2 cellular contexts compared by ENCODE assay signal in the genomic region with DNA sequence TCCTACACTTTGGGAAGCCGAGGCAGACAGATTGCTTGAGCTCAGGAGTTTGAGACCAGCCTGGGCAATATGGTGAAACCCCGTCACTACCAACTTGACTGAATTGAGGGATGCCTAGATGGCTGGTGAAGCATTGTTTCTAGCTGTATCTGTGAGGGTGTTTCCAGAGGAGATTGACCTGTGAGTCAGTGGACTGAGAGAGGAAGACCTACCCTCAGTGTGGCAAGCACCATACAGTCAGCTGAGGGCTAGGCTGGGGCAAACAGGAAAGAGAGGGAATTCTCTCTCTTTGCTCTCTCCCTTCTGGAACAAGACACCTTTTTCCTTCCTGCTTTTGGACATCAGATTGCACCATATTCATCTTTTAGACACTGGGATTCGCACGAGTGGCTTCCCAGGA.
TF ChIP-seq lines count a peak whose summit lies in the region.

No MANE protein-coding gene starts in this region.

TF ChIP-seq in K562, 482 proteins besides CTCF, POLR2A, EP300 and RAD21:
- TF ChIP-seq SMAD1 (IDR thresholded peaks at IDR 0.05; ENCODE audit: low read depth, low read length, partially characterized antibody) (no peak), FOSL1 (tag; conservative IDR thresholded peaks at IDR 0.05) (no peak), PHF20 (IDR thresholded peaks at IDR 0.05; ENCODE audit: partially characterized antibody) (no peak), SAP30 (IDR thresholded peaks at IDR 0.05; ENCODE audit: borderline replicate concordance, insufficient read depth, low read depth, low read length, poor library complexity, severe bottlenecking) (no peak), YBX1 (IDR thresholded peaks at IDR 0.05) (no peak), ZZZ3 (IDR thresholded peaks at IDR 0.05) (no peak), SRF (CRISPR knock-in tag; IDR thresholded peaks at IDR 0.05) (no peak), MEF2D (tag; conservative IDR thresholded peaks at IDR 0.05; ENCODE audit: low read depth) (no peak), SMARCB1 (IDR thresholded peaks at IDR 0.05; ENCODE audit: insufficient read length, low read depth) (no peak), SNIP1 (IDR thresholded peaks at IDR 0.05; ENCODE audit: low read depth) (no peak), ZNF184 (CRISPR knock-in tag; IDR thresholded peaks at IDR 0.05) (no peak), ZNF644 (tag; IDR thresholded peaks at IDR 0.05; ENCODE audit: low read depth) (no peak), CHD1 (IDR thresholded peaks at IDR 0.05; ENCODE audit: low read length) (no peak), KAT2B (IDR thresholded peaks at IDR 0.05; ENCODE audit: low read depth, low read length) (no peak), LCOR (CRISPR knock-in tag; IDR thresholded peaks at IDR 0.05) (no peak)
- TF ChIP-seq, protein P1, sequence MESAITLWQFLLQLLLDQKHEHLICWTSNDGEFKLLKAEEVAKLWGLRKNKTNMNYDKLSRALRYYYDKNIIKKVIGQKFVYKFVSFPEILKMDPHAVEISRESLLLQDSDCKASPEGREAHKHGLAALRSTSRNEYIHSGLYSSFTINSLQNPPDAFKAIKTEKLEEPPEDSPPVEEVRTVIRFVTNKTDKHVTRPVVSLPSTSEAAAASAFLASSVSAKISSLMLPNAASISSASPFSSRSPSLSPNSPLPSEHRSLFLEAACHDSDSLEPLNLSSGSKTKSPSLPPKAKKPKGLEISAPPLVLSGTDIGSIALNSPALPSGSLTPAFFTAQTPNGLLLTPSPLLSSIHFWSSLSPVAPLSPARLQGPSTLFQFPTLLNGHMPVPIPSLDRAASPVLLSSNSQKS (CRISPR knock-in tag; IDR thresholded peaks at IDR 0.05) = no peak
- TF ChIP-seq, protein P2, sequence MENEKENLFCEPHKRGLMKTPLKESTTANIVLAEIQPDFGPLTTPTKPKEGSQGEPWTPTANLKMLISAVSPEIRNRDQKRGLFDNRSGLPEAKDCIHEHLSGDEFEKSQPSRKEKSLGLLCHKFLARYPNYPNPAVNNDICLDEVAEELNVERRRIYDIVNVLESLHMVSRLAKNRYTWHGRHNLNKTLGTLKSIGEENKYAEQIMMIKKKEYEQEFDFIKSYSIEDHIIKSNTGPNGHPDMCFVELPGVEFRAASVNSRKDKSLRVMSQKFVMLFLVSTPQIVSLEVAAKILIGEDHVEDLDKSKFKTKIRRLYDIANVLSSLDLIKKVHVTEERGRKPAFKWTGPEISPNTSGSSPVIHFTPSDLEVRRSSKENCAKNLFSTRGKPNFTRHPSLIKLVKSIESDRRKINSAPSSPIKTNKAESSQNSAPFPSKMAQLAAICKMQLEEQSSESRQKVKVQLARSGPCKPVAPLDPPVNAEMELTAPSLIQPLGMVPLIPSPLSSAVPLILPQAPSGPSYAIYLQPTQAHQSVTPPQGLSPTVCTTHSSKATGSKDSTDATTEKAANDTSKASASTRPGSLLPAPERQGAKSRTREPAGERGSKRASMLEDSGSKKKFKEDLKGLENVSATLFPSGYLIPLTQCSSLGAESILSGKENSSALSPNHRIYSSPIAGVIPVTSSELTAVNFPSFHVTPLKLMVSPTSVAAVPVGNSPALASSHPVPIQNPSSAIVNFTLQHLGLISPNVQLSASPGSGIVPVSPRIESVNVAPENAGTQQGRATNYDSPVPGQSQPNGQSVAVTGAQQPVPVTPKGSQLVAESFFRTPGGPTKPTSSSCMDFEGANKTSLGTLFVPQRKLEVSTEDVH (IDR thresholded peaks at IDR 0.05; ENCODE audit: low read depth, partially characterized antibody) = no peak
- TF ChIP-seq, protein P3, sequence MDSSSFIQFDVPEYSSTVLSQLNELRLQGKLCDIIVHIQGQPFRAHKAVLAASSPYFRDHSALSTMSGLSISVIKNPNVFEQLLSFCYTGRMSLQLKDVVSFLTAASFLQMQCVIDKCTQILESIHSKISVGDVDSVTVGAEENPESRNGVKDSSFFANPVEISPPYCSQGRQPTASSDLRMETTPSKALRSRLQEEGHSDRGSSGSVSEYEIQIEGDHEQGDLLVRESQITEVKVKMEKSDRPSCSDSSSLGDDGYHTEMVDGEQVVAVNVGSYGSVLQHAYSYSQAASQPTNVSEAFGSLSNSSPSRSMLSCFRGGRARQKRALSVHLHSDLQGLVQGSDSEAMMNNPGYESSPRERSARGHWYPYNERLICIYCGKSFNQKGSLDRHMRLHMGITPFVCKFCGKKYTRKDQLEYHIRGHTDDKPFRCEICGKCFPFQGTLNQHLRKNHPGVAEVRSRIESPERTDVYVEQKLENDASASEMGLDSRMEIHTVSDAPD (CRISPR knock-in tag; IDR thresholded peaks at IDR 0.05) = no peak

TF ChIP-seq in GM23338, 12 proteins besides CTCF, POLR2A, EP300 and RAD21:
- TF ChIP-seq EZH2 (IDR thresholded peaks at IDR 0.05; ENCODE audit: low read depth, unreplicated experiment) = no peak
- TF ChIP-seq, protein P4, sequence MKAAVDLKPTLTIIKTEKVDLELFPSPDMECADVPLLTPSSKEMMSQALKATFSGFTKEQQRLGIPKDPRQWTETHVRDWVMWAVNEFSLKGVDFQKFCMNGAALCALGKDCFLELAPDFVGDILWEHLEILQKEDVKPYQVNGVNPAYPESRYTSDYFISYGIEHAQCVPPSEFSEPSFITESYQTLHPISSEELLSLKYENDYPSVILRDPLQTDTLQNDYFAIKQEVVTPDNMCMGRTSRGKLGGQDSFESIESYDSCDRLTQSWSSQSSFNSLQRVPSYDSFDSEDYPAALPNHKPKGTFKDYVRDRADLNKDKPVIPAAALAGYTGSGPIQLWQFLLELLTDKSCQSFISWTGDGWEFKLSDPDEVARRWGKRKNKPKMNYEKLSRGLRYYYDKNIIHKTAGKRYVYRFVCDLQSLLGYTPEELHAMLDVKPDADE (IDR thresholded peaks at IDR 0.05) = no peak
- TF ChIP-seq CREB1 (CRISPR knock-in tag; IDR thresholded peaks at IDR 0.05; ENCODE audit: low read depth) = no peak
- no peak for TF ChIP-seq JUNB (IDR thresholded peaks at IDR 0.05; ENCODE audit: unreplicated experiment)
- TF ChIP-seq, protein P5, sequence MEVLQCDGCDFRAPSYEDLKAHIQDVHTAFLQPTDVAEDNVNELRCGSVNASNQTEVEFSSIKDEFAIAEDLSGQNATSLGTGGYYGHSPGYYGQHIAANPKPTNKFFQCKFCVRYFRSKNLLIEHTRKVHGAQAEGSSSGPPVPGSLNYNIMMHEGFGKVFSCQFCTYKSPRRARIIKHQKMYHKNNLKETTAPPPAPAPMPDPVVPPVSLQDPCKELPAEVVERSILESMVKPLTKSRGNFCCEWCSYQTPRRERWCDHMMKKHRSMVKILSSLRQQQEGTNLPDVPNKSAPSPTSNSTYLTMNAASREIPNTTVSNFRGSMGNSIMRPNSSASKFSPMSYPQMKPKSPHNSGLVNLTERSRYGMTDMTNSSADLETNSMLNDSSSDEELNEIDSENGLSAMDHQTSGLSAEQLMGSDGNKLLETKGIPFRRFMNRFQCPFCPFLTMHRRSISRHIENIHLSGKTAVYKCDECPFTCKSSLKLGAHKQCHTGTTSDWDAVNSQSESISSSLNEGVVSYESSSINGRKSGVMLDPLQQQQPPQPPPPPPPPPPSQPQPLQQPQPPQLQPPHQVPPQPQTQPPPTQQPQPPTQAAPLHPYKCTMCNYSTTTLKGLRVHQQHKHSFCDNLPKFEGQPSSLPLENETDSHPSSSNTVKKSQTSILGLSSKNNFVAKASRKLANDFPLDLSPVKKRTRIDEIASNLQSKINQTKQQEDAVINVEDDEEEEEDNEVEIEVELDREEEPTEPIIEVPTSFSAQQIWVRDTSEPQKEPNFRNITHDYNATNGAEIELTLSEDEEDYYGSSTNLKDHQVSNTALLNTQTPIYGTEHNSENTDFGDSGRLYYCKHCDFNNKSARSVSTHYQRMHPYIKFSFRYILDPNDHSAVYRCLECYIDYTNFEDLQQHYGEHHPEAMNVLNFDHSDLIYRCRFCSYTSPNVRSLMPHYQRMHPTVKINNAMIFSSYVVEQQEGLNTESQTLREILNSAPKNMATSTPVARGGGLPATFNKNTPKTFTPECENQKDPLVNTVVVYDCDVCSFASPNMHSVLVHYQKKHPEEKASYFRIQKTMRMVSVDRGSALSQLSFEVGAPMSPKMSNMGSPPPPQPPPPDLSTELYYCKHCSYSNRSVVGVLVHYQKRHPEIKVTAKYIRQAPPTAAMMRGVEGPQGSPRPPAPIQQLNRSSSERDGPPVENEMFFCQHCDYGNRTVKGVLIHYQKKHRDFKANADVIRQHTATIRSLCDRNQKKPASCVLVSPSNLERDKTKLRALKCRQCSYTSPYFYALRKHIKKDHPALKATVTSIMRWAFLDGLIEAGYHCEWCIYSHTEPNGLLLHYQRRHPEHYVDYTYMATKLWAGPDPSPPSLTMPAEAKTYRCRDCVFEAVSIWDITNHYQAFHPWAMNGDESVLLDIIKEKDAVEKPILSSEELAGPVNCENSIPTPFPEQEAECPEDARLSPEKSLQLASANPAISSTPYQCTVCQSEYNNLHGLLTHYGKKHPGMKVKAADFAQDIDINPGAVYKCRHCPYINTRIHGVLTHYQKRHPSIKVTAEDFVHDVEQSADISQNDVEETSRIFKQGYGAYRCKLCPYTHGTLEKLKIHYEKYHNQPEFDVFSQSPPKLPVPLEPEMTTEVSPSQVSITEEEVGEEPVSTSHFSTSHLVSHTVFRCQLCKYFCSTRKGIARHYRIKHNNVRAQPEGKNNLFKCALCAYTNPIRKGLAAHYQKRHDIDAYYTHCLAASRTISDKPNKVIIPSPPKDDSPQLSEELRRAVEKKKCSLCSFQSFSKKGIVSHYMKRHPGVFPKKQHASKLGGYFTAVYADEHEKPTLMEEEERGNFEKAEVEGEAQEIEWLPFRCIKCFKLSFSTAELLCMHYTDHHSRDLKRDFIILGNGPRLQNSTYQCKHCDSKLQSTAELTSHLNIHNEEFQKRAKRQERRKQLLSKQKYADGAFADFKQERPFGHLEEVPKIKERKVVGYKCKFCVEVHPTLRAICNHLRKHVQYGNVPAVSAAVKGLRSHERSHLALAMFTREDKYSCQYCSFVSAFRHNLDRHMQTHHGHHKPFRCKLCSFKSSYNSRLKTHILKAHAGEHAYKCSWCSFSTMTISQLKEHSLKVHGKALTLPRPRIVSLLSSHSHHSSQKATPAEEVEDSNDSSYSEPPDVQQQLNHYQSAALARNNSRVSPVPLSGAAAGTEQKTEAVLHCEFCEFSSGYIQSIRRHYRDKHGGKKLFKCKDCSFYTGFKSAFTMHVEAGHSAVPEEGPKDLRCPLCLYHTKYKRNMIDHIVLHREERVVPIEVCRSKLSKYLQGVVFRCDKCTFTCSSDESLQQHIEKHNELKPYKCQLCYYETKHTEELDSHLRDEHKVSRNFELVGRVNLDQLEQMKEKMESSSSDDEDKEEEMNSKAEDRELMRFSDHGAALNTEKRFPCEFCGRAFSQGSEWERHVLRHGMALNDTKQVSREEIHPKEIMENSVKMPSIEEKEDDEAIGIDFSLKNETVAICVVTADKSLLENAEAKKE (CRISPR knock-in tag; IDR thresholded peaks at IDR 0.05) = no peak
